Comparison of ENCODE assay signal across 8 cellular contexts in the genomic region with DNA sequence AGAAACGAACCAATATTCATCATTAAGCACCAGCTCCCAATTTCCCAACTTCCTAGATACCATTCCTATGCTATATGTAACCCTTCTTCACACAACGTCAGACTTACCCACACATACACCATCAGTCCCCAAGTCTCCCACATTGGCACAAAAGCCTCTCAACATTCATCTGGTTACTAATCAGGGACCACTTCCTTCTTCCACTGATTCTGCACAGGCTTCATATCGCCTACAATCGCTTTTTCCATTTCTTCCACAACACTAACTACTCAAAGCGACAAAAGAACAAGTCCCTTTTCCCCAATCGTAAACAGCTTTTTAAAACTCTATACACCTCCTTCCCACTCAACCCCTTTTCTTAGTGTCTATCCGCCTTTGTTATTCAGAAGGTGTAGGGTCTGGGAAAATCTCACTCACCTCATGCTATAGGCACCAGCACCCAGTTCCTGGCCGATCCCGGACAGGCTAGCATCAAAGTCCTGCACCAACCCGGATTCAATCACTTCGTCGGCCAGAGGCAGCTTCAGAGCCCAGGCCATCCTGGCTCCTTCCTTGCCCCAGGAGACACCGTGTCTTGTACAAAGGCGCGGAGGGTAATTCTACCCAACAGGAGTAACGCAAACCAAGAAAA. TPM values are rescaled to one million over a fixed set of nuclear protein-coding genes. Genes with fewer than 3 reads are reported as not detected.
DNase-seq lines count a peak whose midpoint lies in the region; ATAC-seq, FAIRE-seq and TF ChIP-seq lines count a peak whose summit lies in the region.

No MANE protein-coding gene starts in this region.

- BruUV-seq in GM12878 (replicated peaks; lab: Mats Ljungman, UMichigan): TSS peak; percentile 70

- H3K27ac ChIP-seq in GM12878 (ENCODE audit: control insufficient read depth, insufficient read depth): peak overlapping the region; percentile 95
- peak overlapping the region; percentile 98 for H3K27ac ChIP-seq in keratinocyte (ENCODE audit: control insufficient read depth, insufficient read depth, low read length)
- no peak overlapping the region for H3K27ac ChIP-seq in thymus (ENCODE audit: low read depth)

- TF ChIP-seq CTCF in GM12878 (IDR thresholded peaks at IDR 0.05 in 2 of 3, conservative IDR thresholded peaks at IDR 0.05 in 1 of 3; ENCODE audit: control insufficient read depth in 2 of 3, extremely low read depth in 1 of 3, insufficient read depth in 1 of 3, low read depth in 3 of 3, low read length in 3 of 3) (no peak), keratinocyte (optimal IDR thresholded peaks at IDR 0.05 in 1 of 3, IDR thresholded peaks at IDR 0.05 in 1 of 3, conservative IDR thresholded peaks at IDR 0.05 in 1 of 3; ENCODE audit: extremely low read depth in 1 of 3, insufficient read depth in 2 of 3, low read length in 3 of 3) (no peak)

- 2% methylated on average over 16 of the region's 16 CpGs for WGBS in GM12878 (ENCODE audit: insufficient coverage, insufficient replicate concordance, low lambda C conversion rate, missing lambda C conversion rate)
- WGBS in thymus: 7% methylated on average over 16 of the region's 16 CpGs

- H3K79me2 ChIP-seq in GM12878 (ENCODE audit: control insufficient read depth, insufficient read depth, low read length): peaks cover 54% of the 10 kb centered on the region
- peaks cover 57% of the 10 kb centered on the region for H3K79me2 ChIP-seq in keratinocyte (ENCODE audit: control insufficient read depth, insufficient read depth, low read length)

- TF ChIP-seq RAD21 in GM12878 (IDR thresholded peaks at IDR 0.05; ENCODE audit: insufficient read depth, low read depth, low read length): no peak

- H3K27me3 ChIP-seq in GM12878 (replicated peaks in 1 of 2; ENCODE audit: control insufficient read depth in 2 of 2, insufficient read depth in 2 of 2, low read length in 1 of 2) (no peaks in the 10 kb centered on the region), keratinocyte (ENCODE audit: control insufficient read depth, extremely low read depth, insufficient read depth, low read length) (no peaks in the 10 kb centered on the region), thymus (ENCODE audit: control insufficient read depth, insufficient read depth) (no peaks in the 10 kb centered on the region)

- H2AFZ ChIP-seq in GM12878 (ENCODE audit: control insufficient read depth, low read depth, low read length) (no peak overlapping the region; the same call in 1 of the 2 replicates), keratinocyte (ENCODE audit: control insufficient read depth, low read length) (peak overlapping the region; percentile 99)

- DNase-seq in AG08395 (ENCODE audit: low spot score) (peak; percentile 19), LoVo (ENCODE audit: low spot score) (peak; percentile 15), GM12878 (ENCODE audit: low read depth, low spot score) (peak; percentile 17), keratinocyte (ENCODE audit: low read depth, low spot score) (no peak)

- CTCF ChIA-PET in GM12878 (lab: Yijun Ruan, JAX): interaction anchor here (1.5 to 1.8 kb wide), 3 partner anchors 16 to 46 kb away, joined by 3 to 4 read pairs (median 4); partner anchors contain the start of gene POU6F1

- H3K9me1 ChIP-seq in keratinocyte (ENCODE audit: control insufficient read depth, extremely low read depth, insufficient read depth, low read length): no peaks in the 10 kb centered on the region

- H3K4me3 ChIP-seq in GM12878 (peak overlapping the region; percentile 97), keratinocyte (ENCODE audit: control insufficient read depth in 2 of 3, extremely low read depth in 1 of 3, insufficient read depth in 2 of 3, low read depth in 1 of 3, low read length in 3 of 3) (peak overlapping the region; percentile 65 to 92 (median 88)), thymus (ENCODE audit: low read length) (peak overlapping the region; percentile 79)

- H3K4me1 ChIP-seq in GM12878 (ENCODE audit: control insufficient read depth, insufficient read depth, low read length): peaks cover 3% of the 10 kb centered on the region; the same call in 1 of the 2 replicates
- peaks cover 9% of the 10 kb centered on the region for H3K4me1 ChIP-seq in keratinocyte (ENCODE audit: control insufficient read depth, extremely low read depth, insufficient read depth, low read length)
- H3K4me1 ChIP-seq in thymus (ENCODE audit: control insufficient read depth, insufficient read depth, low read length): peaks cover 7% of the 10 kb centered on the region

- H3K4me2 ChIP-seq in GM12878 (ENCODE audit: control insufficient read depth, insufficient read depth): peak overlapping the region; percentile 92
- H3K4me2 ChIP-seq in keratinocyte (ENCODE audit: control insufficient read depth, extremely low read depth, insufficient read depth, low read depth, low read length): peak overlapping the region; percentile 89

- dilution Hi-C loops in keratinocyte (cut with MboI; ENCODE audit: extremely low pct_ligation_motif_present, low sequenced_read_pairs): no loop called here

- POLR2A ChIA-PET in GM12878 (lab: Charles Lee): interaction anchor here (0.6 to 1.6 kb wide), 3 partner anchors 16 to 409 kb away, joined by 3 to 10 read pairs (median 4); partner anchors contain the start of gene DAZAP2

- in situ Hi-C loops in GM12878 (cut with MboI): no loop called here

- no peaks in the 10 kb centered on the region for H4K20me1 ChIP-seq in GM12878 (ENCODE audit: control insufficient read depth, insufficient read depth)
- H4K20me1 ChIP-seq in keratinocyte (ENCODE audit: control insufficient read depth, extremely low read depth, insufficient read depth, low read length): no peaks in the 10 kb centered on the region

- H3K9ac ChIP-seq in GM12878 (ENCODE audit: control insufficient read depth, insufficient read depth, low read length): peak overlapping the region; percentile 76
- peak overlapping the region; percentile 98 for H3K9ac ChIP-seq in keratinocyte (ENCODE audit: control insufficient read depth, extremely low read depth, insufficient read depth, low read length)

- SMC1A ChIA-PET in GM12878 (lab: Charles Lee; ENCODE audit: uncharacterized antibody, unreplicated experiment): interaction anchor here (0.9 to 1.6 kb wide), 9 partner anchors 13 to 407 kb away, joined by 3 to 6 read pairs (median 3); no protein-coding TSS in a partner anchor

- no peaks in the 10 kb centered on the region for H3K9me3 ChIP-seq in GM12878 (replicated peaks; ENCODE audit: control insufficient read depth, insufficient read depth, low read length)
- no peaks in the 10 kb centered on the region for H3K9me3 ChIP-seq in keratinocyte (ENCODE audit: control insufficient read depth, low read depth, low read length)
- no peaks in the 10 kb centered on the region for H3K9me3 ChIP-seq in thymus (ENCODE audit: control insufficient read depth)

- intact Hi-C loops in GM12878 (cut with micrococcal nuclease; ENCODE audit: unreplicated experiment): loop anchor here (2.0 kb wide), 2 partner anchors 45 to 67 kb away; partner anchors contain the start of gene DAZAP2

- no peak for TF ChIP-seq POLR2A in GM12878 (IDR thresholded peaks at IDR 0.05; ENCODE audit: low read depth, low read length)

- no peak for TF ChIP-seq EP300 in GM12878 (IDR thresholded peaks at IDR 0.05; ENCODE audit: borderline replicate concordance in 1 of 2, control insufficient read depth in 1 of 2, low read depth in 2 of 2, low read length in 2 of 2)

- RAD21 ChIA-PET in GM12878 (lab: Charles Lee; ENCODE audit: unreplicated experiment): interaction anchor here (0.7 to 1.6 kb wide), 4 partner anchors 16 to 69 kb away, joined by 3 to 4 read pairs (median 3); partner anchors contain the start of gene POU6F1

- ATAC-seq in GM18909 (IDR thresholded peaks at IDR 0.05; ENCODE audit: poor library complexity, unreplicated experiment) (peak; percentile 5), GM12878 (peak; percentile 34), HG03469 (IDR thresholded peaks at IDR 0.05; ENCODE audit: unreplicated experiment) (no peak), HG02938 (IDR thresholded peaks at IDR 0.05; ENCODE audit: unreplicated experiment) (no peak)

- FAIRE-seq in GM12878 (lab: Jason Lieb, UNC) (no peak), keratinocyte (lab: Jason Lieb, UNC) (no peak)

- H3K36me3 ChIP-seq in GM12878 (ENCODE audit: control insufficient read depth in 2 of 2, insufficient read depth in 2 of 2, low read length in 1 of 2) (no peaks in the 10 kb centered on the region; a peak in 1 of 4 replicates), keratinocyte (ENCODE audit: control insufficient read depth in 2 of 2, extremely low read depth in 1 of 2, insufficient read depth in 2 of 2, low read length in 2 of 2) (peaks cover 0 to 2% of the 10 kb centered on the region in 2 experiments), thymus (ENCODE audit: control insufficient read depth, insufficient read depth) (no peaks in the 10 kb centered on the region)

RNA-seq across cellular contexts. Expression of gene TFCP2, which starts 0.9 kb away (rescaled TPM):
- 20.3 and 23.0 TPM in 2 replicates for total RNA-seq in GM12878 (2013; cell fraction: nucleolus; rRNA removed)
- 13.4 and 14.0 TPM in 2 replicates for total RNA-seq in GM12878 (2014; rRNA removed)
- 13.0 and 13.9 TPM in 2 replicates for total RNA-seq in GM12878 (2014; rRNA removed; fragmentation: Illumina TruSeq; extraction: Trizol)
- 22.3 and 24.3 TPM in 2 replicates for total RNA-seq in GM12878 (2021)
- 14.8 TPM for polyA plus RNA-seq in GM12878 (2011; ENCODE audit: low read depth)
- 25.1 and 26.3 TPM in 2 replicates for polyA plus RNA-seq in GM12878 (2011; rRNA removed)
- 12.9 and 14.7 TPM in 2 replicates for polyA plus RNA-seq in GM12878 (2011; cell fraction: cytosol; rRNA removed)
- polyA plus RNA-seq in GM12878 (2011; cell fraction: nucleus; rRNA removed): 11.1 and 13.3 TPM in 2 replicates
- polyA plus RNA-seq in GM12878 (2012): 14.4 and 19.1 TPM in 2 replicates
- 29.7 and 44.0 TPM in 2 replicates for polyA plus RNA-seq in GM12878 (2014; fragmentation: Illumina TruSeq; extraction: Trizol)
- 1 to 10 TPM; 5.8 to 9.4 TPM for polyA plus RNA-seq in GM12878 (2014; fragmentation: Nextera tagmentation; extraction: Ambion mirVana)
- polyA plus RNA-seq in GM12878 (2014; rRNA removed): 18.9 and 19.7 TPM in 2 replicates
- polyA plus RNA-seq in GM12878 (2016; fragmentation: Nextera tagmentation; extraction: Ambion mirVana): 10 to 100 TPM; 12.1 to 15.0 TPM
- 12.2 and 12.4 TPM in 2 replicates for polyA minus RNA-seq in GM12878 (2011; rRNA and poly(A)+ RNA removed)
- 4.5 and 6.9 TPM in 2 replicates for polyA minus RNA-seq in GM12878 (2011; cell fraction: cytosol; rRNA and poly(A)+ RNA removed)
- 4.4 and 7.7 TPM in 2 replicates for polyA minus RNA-seq in GM12878 (2011; cell fraction: nucleus; rRNA and poly(A)+ RNA removed)
- polyA plus RNA-seq in keratinocyte: 17.0 to 28.7 TPM (median 27.2 TPM) in 3 replicates
- 25.8 TPM for polyA plus RNA-seq in keratinocyte (2011; ENCODE audit: low read depth)
- polyA plus RNA-seq in keratinocyte (2011; cell fraction: cytosol; rRNA removed): 20.5 and 30.8 TPM in 2 replicates
- polyA plus RNA-seq in keratinocyte (2011; cell fraction: nucleus; rRNA removed): 36.7 and 39.7 TPM in 2 replicates
- 18.4 and 22.6 TPM in 2 replicates for polyA plus RNA-seq in keratinocyte (2012; ENCODE audit: low replicate concordance)
- 6.7 to 15.8 TPM (median 9.6 TPM) in 3 replicates for polyA minus RNA-seq in keratinocyte
- 5.2 TPM for polyA minus RNA-seq in keratinocyte (2011; cell fraction: cytosol; rRNA and poly(A)+ RNA removed)
- 9.6 and 20.7 TPM in 2 replicates for polyA minus RNA-seq in keratinocyte (2011; cell fraction: nucleus; rRNA and poly(A)+ RNA removed)
- polyA plus RNA-seq in thymus: 25.3 TPM

RNA-seq across cellular contexts. Expression of gene POU6F1, which starts 45.9 kb away (rescaled TPM):
- total RNA-seq in GM12878 (2013; cell fraction: nucleolus; rRNA removed): 4.7 and 6.1 TPM in 2 replicates
- 2.3 and 2.5 TPM in 2 replicates for total RNA-seq in GM12878 (2014; rRNA removed)
- 0.83 and 1.0 TPM in 2 replicates for total RNA-seq in GM12878 (2014; rRNA removed; fragmentation: Illumina TruSeq; extraction: Trizol)
- 4.2 and 4.3 TPM in 2 replicates for total RNA-seq in GM12878 (2021)
- polyA plus RNA-seq in GM12878 (2011; ENCODE audit: low read depth): 7.0 TPM
- polyA plus RNA-seq in GM12878 (2011; rRNA removed): 0.46 and 1.2 TPM in 2 replicates
- polyA plus RNA-seq in GM12878 (2011; cell fraction: cytosol; rRNA removed): 0.45 and 0.60 TPM in 2 replicates
- polyA plus RNA-seq in GM12878 (2011; cell fraction: nucleus; rRNA removed): 3.1 and 3.4 TPM in 2 replicates
- polyA plus RNA-seq in GM12878 (2012): 2.9 and 3.6 TPM in 2 replicates
- polyA plus RNA-seq in GM12878 (2014; fragmentation: Illumina TruSeq; extraction: Trizol): 0.87 and 1.1 TPM in 2 replicates
- polyA plus RNA-seq in GM12878 (2014; fragmentation: Nextera tagmentation; extraction: Ambion mirVana): under 1 TPM; 0.26 to 0.31 TPM
- 2.2 TPM in 2 replicates for polyA plus RNA-seq in GM12878 (2014; rRNA removed)
- 1 to 10 TPM in 1 of 2 experiments, under 1 TPM in 1; 0.86 to 1.4 TPM for polyA plus RNA-seq in GM12878 (2016; fragmentation: Nextera tagmentation; extraction: Ambion mirVana)
- polyA minus RNA-seq in GM12878 (2011; rRNA and poly(A)+ RNA removed): 0.44 and 0.82 TPM in 2 replicates
- polyA minus RNA-seq in GM12878 (2011; cell fraction: cytosol; rRNA and poly(A)+ RNA removed): 0.31 TPM in 1 of 2 replicates, not detected in the other
- 0.57 and 0.97 TPM in 2 replicates for polyA minus RNA-seq in GM12878 (2011; cell fraction: nucleus; rRNA and poly(A)+ RNA removed)
- polyA plus RNA-seq in keratinocyte: 0.29 to 0.45 TPM (median 0.42 TPM) in 3 replicates
- polyA plus RNA-seq in keratinocyte (2011; ENCODE audit: low read depth): 0.32 TPM
- polyA plus RNA-seq in keratinocyte (2011; cell fraction: cytosol; rRNA removed): 0.23 and 0.55 TPM in 2 replicates
- polyA plus RNA-seq in keratinocyte (2011; cell fraction: nucleus; rRNA removed): 1.6 and 1.9 TPM in 2 replicates
- 0.49 and 1.8 TPM in 2 replicates for polyA plus RNA-seq in keratinocyte (2012; ENCODE audit: low replicate concordance)
- 0.13 to 0.98 TPM (median 0.16 TPM) in 3 replicates for polyA minus RNA-seq in keratinocyte
- 3.1 TPM for polyA minus RNA-seq in keratinocyte (2011; cell fraction: cytosol; rRNA and poly(A)+ RNA removed)
- polyA minus RNA-seq in keratinocyte (2011; cell fraction: nucleus; rRNA and poly(A)+ RNA removed): 0.95 and 1.7 TPM in 2 replicates
- polyA plus RNA-seq in thymus: 7.9 TPM

Comparison
In these comparisons a context has a peak if more than half of its experiments do, and no peak if none do; other contexts are left out.
1. ATAC-seq: peak in GM18909 (single experiment) and GM12878 (single experiment); none in HG03469 (single experiment) and HG02938 (single experiment).
2. Peak in every context shown above with its lines, with median percentiles within 50 percentile points of each other: H3K4me3 ChIP-seq.